8 cellular contexts compared by ENCODE assay signal in the genomic region with DNA sequence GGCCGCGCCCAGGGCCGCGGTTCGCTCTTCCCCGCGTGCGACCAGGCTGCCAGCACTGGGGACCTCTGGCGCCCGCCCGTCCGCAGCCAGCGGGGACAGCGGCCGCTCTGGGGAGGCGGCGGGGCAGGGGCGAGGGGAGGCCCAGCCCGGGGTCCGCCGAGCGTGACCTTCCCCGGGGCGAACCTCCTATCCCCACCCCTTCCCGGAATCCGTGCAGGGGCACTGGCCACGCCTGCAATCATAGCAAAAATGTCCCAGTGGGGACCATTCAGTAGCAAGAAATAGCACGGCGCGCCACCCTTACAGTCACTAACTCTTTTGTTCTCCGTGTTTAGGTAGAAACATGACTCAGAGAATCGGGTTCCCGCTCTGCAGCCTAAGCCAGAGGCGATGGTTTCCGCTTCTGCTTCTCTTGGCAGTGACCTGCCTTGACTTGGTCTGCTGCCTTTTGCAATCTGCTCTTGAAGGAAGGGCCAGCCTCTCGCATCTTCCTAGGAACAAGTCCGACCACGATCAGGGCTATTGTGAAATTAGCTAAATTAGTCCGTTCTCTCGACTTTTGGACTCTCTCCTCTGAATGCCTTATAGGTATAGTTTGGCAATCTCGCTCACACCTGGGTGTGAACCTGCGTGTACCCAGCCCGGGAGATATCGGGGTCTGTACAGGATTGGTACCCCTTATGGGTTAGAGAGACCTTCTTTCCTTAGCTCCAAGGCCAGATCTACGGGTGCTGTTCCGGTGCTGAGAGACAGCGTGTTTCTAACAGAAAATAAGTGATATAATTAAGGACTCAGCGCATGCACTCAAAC.
DNase-seq lines count a peak whose midpoint lies in the region; TF ChIP-seq lines count a peak whose summit lies in the region.

No MANE protein-coding gene starts in this region.

- H3K36me3 Mint-ChIP-seq in MCF 10A (ENCODE audit: insufficient read depth, unreplicated experiment), result no peaks in the 10 kb centered on the region

- peak overlapping the region; percentile 71 for H2AFZ ChIP-seq in GM23248

- peak; percentile 3 for DNase-seq in GM04504 (ENCODE audit: low read depth)
- DNase-seq in GM23248, result peak; percentile 56
- peak; percentile 88 to 99 for DNase-seq in NOMO-1 (lab: John Stamatoyannopoulos, UW; ENCODE audit: unreplicated experiment in 2 of 2)
- DNase-seq in MCF 10A (ENCODE audit: unreplicated experiment), result peak; percentile 97
- DNase-seq in inferior parietal cortex (ENCODE audit: extremely low spot score), result peak; percentile 4
- peak; percentile 1 for DNase-seq in stimulated activated CD4-positive, alpha-beta T cell treated with anti-CD3 and anti-CD28 coated beads, Interleukin-2, amount 100 ng/mL, for 4 hours (ENCODE audit: low read depth)
- DNase-seq in AML-193 (lab: John Stamatoyannopoulos, UW), result no peak
- DNase-seq in T-helper 9 cell, result no peak

- H3K27me3 Mint-ChIP-seq in MCF 10A (ENCODE audit: insufficient read depth, unreplicated experiment), result no peaks in the 10 kb centered on the region

- POLR2A ChIA-PET in MCF 10A (lab: Yijun Ruan, JAX), result interaction anchor here (0.6 to 1.5 kb wide), 5 partner anchors 13 to 1774 kb away, joined by 3 to 7 read pairs (median 3); a partner anchor contains a TSS

- no peaks in the 10 kb centered on the region for H4K20me1 ChIP-seq in GM23248 (ENCODE audit: insufficient read depth)

- no peak for TF ChIP-seq CTCF in MCF 10A (IDR thresholded peaks at IDR 0.05; ENCODE audit: unreplicated experiment)

- intact Hi-C loops in MCF 10A (cut with micrococcal nuclease), result loop anchor here (5.0 kb wide), 2 partner anchors 78 to 693 kb away; a partner anchor contains a TSS

- H3K36me3 ChIP-seq in GM23248 (ENCODE audit: low read depth), result no peaks in the 10 kb centered on the region

- WGBS in GM23248 (ENCODE audit: low coverage in 1 of 2, low lambda C conversion rate in 2 of 2, missing lambda C conversion rate in 2 of 2), 2 experiments, result 21% methylated on average over 41 to 44 of the region's 48 CpGs

- CTCF ChIA-PET in MCF 10A (lab: Yijun Ruan, JAX), result interaction anchor here (0.6 to 1.2 kb wide), 2 partner anchors 96 to 746 kb away, joined by 3 to 4 read pairs; no protein-coding TSS in a partner anchor

- H3K9me3 ChIP-seq in GM23248 (ENCODE audit: low read depth), result no peaks in the 10 kb centered on the region

- peaks cover 12% of the 10 kb centered on the region for H3K4me1 Mint-ChIP-seq in MCF 10A (ENCODE audit: insufficient read depth, unreplicated experiment)

- H3K27ac ChIP-seq in GM23248, result no peak overlapping the region

- no peak overlapping the region for H3K27ac Mint-ChIP-seq in MCF 10A (ENCODE audit: low read depth, unreplicated experiment)

- BruUV-seq in MCF 10A (replicated peaks; lab: Mats Ljungman, UMichigan), result no TSS peak

- H3K9me2 ChIP-seq in GM23248 (ENCODE audit: insufficient read depth), result no peaks in the 10 kb centered on the region

- peak overlapping the region; percentile 76 for H3K4me2 ChIP-seq in GM23248 (ENCODE audit: unreplicated experiment)

- H3K4me3 ChIP-seq in GM23248, result peak overlapping the region; percentile 62

- no peaks in the 10 kb centered on the region for H3K79me2 ChIP-seq in GM23248 (ENCODE audit: insufficient read depth)

- in situ Hi-C loops in GM23248 (cut with MboI), result no loop called here

- H3K4me3 Mint-ChIP-seq in MCF 10A (ENCODE audit: unreplicated experiment), result peak overlapping the region; percentile 66

- no peaks in the 10 kb centered on the region for H3F3A ChIP-seq in GM23248 (ENCODE audit: insufficient read depth)

- peak overlapping the region; percentile 25; the same call in 1 of the 2 replicates for H3K9ac ChIP-seq in GM23248

- H3K27me3 ChIP-seq in GM23248 (replicated peaks; ENCODE audit: insufficient read depth), result peaks cover 26% of the 10 kb centered on the region; the same call in 1 of the 2 replicates

- H3K4me1 ChIP-seq in GM23248 (ENCODE audit: insufficient read depth), result no peaks in the 10 kb centered on the region

- no peaks in the 10 kb centered on the region for H3K9me3 Mint-ChIP-seq in MCF 10A (ENCODE audit: unreplicated experiment)

Comparison
In these comparisons a context has a peak if more than half of its experiments do, and no peak if none do; other contexts are left out.
1. DNase-seq: peak in GM04504 (single experiment), GM23248 (single experiment), NOMO-1 (2 of 2), MCF 10A (single experiment), inferior parietal cortex (single experiment) and stimulated activated CD4-positive, alpha-beta T cell treated with anti-CD3 and anti-CD28 coated beads, Interleukin-2, amount 100 ng/mL, for 4 hours (single experiment); none in AML-193 (0 of 2) and T-helper 9 cell (single experiment).